Comparison of ENCODE assay signal across 19 cellular contexts in the genomic region with DNA sequence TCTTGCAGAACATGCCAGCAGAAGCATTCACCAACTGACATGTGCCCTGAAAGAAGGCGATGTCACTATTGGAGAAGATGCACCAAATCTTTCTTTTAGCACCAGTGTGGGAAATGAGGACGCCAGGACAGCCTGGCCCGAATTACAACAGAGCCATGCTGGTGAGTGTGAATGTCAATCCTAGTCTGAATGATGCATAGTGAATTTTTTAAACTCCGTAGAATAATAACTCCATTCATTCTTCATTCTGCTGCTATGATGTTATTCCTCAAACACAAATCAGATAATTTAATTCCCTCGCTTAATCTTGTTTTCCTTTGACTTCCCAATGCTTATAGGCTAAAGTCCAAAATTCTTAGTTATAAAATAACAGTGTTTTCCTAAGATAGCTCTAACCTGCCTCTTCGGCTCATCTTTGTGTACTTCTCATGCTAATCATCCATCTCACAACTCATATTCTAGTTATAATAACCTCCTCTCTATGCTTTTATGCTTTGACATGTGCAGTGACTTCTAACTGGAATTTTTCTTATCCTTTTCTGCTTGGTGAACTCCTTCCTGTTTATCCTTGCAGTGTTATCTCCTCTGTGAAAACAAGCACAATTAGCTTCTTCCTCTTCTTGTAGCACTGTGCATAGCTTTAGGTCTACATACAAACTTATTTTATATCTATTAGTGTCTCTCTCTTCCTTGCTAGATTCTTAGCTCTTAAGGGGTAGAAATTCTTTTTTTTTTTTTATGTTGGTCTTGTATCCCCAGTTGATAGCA. TPM values are rescaled to one million over a fixed set of nuclear protein-coding genes. Genes with fewer than 3 reads are reported as not detected.
A peak's percentile ranks its signal among the peaks of the same experiment; 100 is the strongest.
DNase-seq lines count a peak whose midpoint lies in the region; ATAC-seq and TF ChIP-seq lines count a peak whose summit lies in the region.
"Had no signal": no experiment of that assay in that cellular context is flagged by ENCODE, and none has a peak within 500 bp of the region (broad histone marks: within the 10 kb centered on the region; RNA-seq: fewer than 3 reads in every experiment).

No MANE protein-coding gene starts in this region.

- no peak for ATAC-seq in activated B cell treated with CpG ODN at 0.5 μM for 24 hours (ENCODE audit: low read depth)
- ATAC-seq: activated T-cell treated with anti-CD3 and anti-CD28 coated beads, Interleukin-2, amount 50 U/mL, for 4 hours; pancreas had no signal

- H3K36me3 ChIP-seq in BLaER1 treated with 17β-estradiol and CSF1 and Interleukin-3, amounts not matched to agents 10 nM and 100 nM: peaks cover 14 to 41% (median 32%) of the 10 kb centered on the region in 11 experiments; a peak in 21 of 22 replicates
- H3K36me3 ChIP-seq in Karpas-422 (ENCODE audit: insufficient read depth, low read length) (0 out of 2 replicates have a peak, but pooled peaks cover 11% of the 10 kb centered on the region), HAP-1 (replicated peaks) (peaks cover 4% of the 10 kb centered on the region; the same call in 1 of the 2 replicates)

- H3K27me3 ChIP-seq in BLaER1 treated with 17β-estradiol and CSF1 and Interleukin-3, amounts not matched to agents 10 nM and 100 nM: no peaks in the 10 kb centered on the region
- H3K27me3 ChIP-seq in Karpas-422 (ENCODE audit: low read length) (no peaks in the 10 kb centered on the region), HAP-1 (ENCODE audit: low read depth) (no peaks in the 10 kb centered on the region)
- H3K27me3 ChIP-seq: breast epithelium, heart right ventricle, pancreas, testis had no signal

- peaks cover 0 to 17% (median 4%) of the 10 kb centered on the region in 11 experiments; a peak in 7 of 22 replicates for H3K9me3 ChIP-seq in BLaER1 treated with 17β-estradiol and CSF1 and Interleukin-3, amounts not matched to agents 10 nM and 100 nM (replicated peaks in 1 of 11)
- H3K9me3 ChIP-seq in Karpas-422 (ENCODE audit: low read length) (no peaks in the 10 kb centered on the region), HAP-1 (no peaks in the 10 kb centered on the region)
- H3K9me3 ChIP-seq: breast epithelium, heart right ventricle, pancreas, testis had no signal

- H3K4me2 ChIP-seq in BLaER1 treated with 17β-estradiol and CSF1 and Interleukin-3, amounts not matched to agents 10 nM and 100 nM: peak overlapping the region; percentile 80 to 98 (median 89)
- H3K4me2 ChIP-seq in Karpas-422 (ENCODE audit: low read depth, low read length, poor library complexity, severe bottlenecking): no peak overlapping the region

- H3K4me1 ChIP-seq in BLaER1 treated with 17β-estradiol and CSF1 and Interleukin-3, amounts not matched to agents 10 nM and 100 nM: peaks cover 55 to 58% (median 58%) of the 10 kb centered on the region in 10 experiments
- H3K4me1 ChIP-seq in Karpas-422 (ENCODE audit: low read length) (peaks cover 44% of the 10 kb centered on the region), HAP-1 (no peaks in the 10 kb centered on the region)

- peak overlapping the region in 4 of 10 experiments; percentile 35 to 42 (median 38); a peak in 5 of 20 replicates for H3K4me3 ChIP-seq in BLaER1 treated with 17β-estradiol and CSF1 and Interleukin-3, amounts not matched to agents 10 nM and 100 nM
- H3K4me3 ChIP-seq in Karpas-422 (ENCODE audit: low read length) (no peak overlapping the region), HAP-1 (no peak overlapping the region)
- H3K4me3 ChIP-seq: breast epithelium, pancreas, testis had no signal

- H3K9me3 Mint-ChIP-seq in activated B cell treated with CpG ODN at 0.5 μM for 24 hours: no peaks in the 10 kb centered on the region
- H3K9me3 Mint-ChIP-seq: activated T-cell treated with anti-CD3 and anti-CD28 coated beads, Interleukin-2, amount 50 U/mL, for 4 hours had no signal

- H3K9ac ChIP-seq in BLaER1 treated with 17β-estradiol and CSF1 and Interleukin-3, amounts not matched to agents 10 nM and 100 nM: peak overlapping the region in 10 of 11 experiments; percentile 63 to 83 (median 78); a peak in 14 of 22 replicates
- no peak overlapping the region for H3K9ac ChIP-seq in Karpas-422 (ENCODE audit: low read length)

- POLR2A ChIA-PET in activated B cell treated with CpG ODN at 0.5 μM for 24 hours (lab: Charles Lee): interaction anchor here (1.2 to 2.4 kb wide), 4 partner anchors 14 to 43 kb away, joined by 3 to 24 read pairs (median 4); a partner anchor contains a TSS

- H3K4me1 Mint-ChIP-seq in activated B cell treated with CpG ODN at 0.5 μM for 24 hours: peaks cover 33% of the 10 kb centered on the region

- peak overlapping the region; percentile 60 to 97 (median 91) for H3K27ac ChIP-seq in BLaER1 treated with 17β-estradiol and CSF1 and Interleukin-3, amounts not matched to agents 10 nM and 100 nM
- H3K27ac ChIP-seq in Karpas-422 (ENCODE audit: low read length): peak overlapping the region; percentile 76
- H3K27ac ChIP-seq: breast epithelium, pancreas, testis had no signal

- peak overlapping the region; percentile 25 for H3K27ac Mint-ChIP-seq in activated B cell treated with CpG ODN at 0.5 μM for 24 hours
- H3K27ac Mint-ChIP-seq: activated naive CD8-positive, alpha-beta T cell treated with anti-CD3 and anti-CD28 coated beads for 36 hours had no signal

- H3K27me3 Mint-ChIP-seq in activated B cell treated with CpG ODN at 0.5 μM for 24 hours: no peaks in the 10 kb centered on the region
- H3K27me3 Mint-ChIP-seq: activated naive CD8-positive, alpha-beta T cell treated with anti-CD3 and anti-CD28 coated beads for 36 hours had no signal

- no peak overlapping the region for H3K4me3 Mint-ChIP-seq in activated B cell treated with CpG ODN at 0.5 μM for 24 hours
- H3K4me3 Mint-ChIP-seq: activated naive CD8-positive, alpha-beta T cell treated with anti-CD3 and anti-CD28 coated beads for 36 hours; activated T-cell treated with anti-CD3 and anti-CD28 coated beads, Interleukin-2, amount 50 U/mL, for 4 hours had no signal

- no peak for DNase-seq in Karpas-422
- no peak for DNase-seq in activated B cell treated with CpG ODN at 0.5 μM for 24 hours
- DNase-seq in medulla oblongata (ENCODE audit: extremely low spot score): peak; percentile 40
- no peak for DNase-seq in HAP-1 (ENCODE audit: low spot score in 2 of 2)
- no peak for DNase-seq in NCI-H774 (lab: John Stamatoyannopoulos, UW)
- no peak for DNase-seq in HuH-7.5 (ENCODE audit: low spot score)
- no peak for DNase-seq in A172 (ENCODE audit: low spot score)
- DNase-seq: activated CD4-positive, alpha-beta T cell treated with anti-CD3 and anti-CD28 coated beads, Interleukin-2, amount 50 U/mL, for 48 hours; activated naive CD8-positive, alpha-beta T cell treated with anti-CD3 and anti-CD28 coated beads for 36 hours; activated T-cell treated with anti-CD3 and anti-CD28 coated beads, Interleukin-2, amount 50 U/mL, for 4 hours; DMS53; heart right ventricle; kidney; NCI-H146; pancreas; SHP77 treated with DMSO at 0.1 percent for 48 hours; testis had no signal

- H3K36me3 Mint-ChIP-seq in activated B cell treated with CpG ODN at 0.5 μM for 24 hours (ENCODE audit: low read depth): peaks cover 35% of the 10 kb centered on the region

- H2AFZ ChIP-seq in Karpas-422 (ENCODE audit: low read length): no peak overlapping the region

- H3K79me2 ChIP-seq in Karpas-422 (ENCODE audit: low read length): peaks cover 50% of the 10 kb centered on the region

- TF ChIP-seq CTCF in activated B cell treated with CpG ODN at 0.5 μM for 24 hours (IDR thresholded peaks at IDR 0.05): no peak

- in situ Hi-C loops in HAP-1 (cut with MboI; ENCODE audit: low sequenced_read_pairs): no loop called here

- H4K20me1 ChIP-seq in BLaER1 treated with 17β-estradiol and CSF1 and Interleukin-3, amounts not matched to agents 10 nM and 100 nM: no peaks in the 10 kb centered on the region
- H4K20me1 ChIP-seq in Karpas-422 (ENCODE audit: insufficient read depth, low read depth, low read length): no peaks in the 10 kb centered on the region

- intact Hi-C loops in activated B cell treated with CpG ODN at 0.5 μM for 24 hours (cut with micrococcal nuclease): no loop called here

- CTCF ChIA-PET in activated B cell treated with CpG ODN at 0.5 μM for 24 hours (lab: Charles Lee): no interaction called here

- no peaks in the 10 kb centered on the region for H3K9me2 ChIP-seq in Karpas-422 (replicated peaks; ENCODE audit: insufficient read depth, low read length)

RNA-seq across cellular contexts. Expression of a gene that starts 14.4 kb away (rescaled TPM):
- 36.6 and 41.0 TPM in 2 replicates for total RNA-seq in Karpas-422 (2014; rRNA removed; shearing (Covaris generic); ENCODE audit: low replicate concordance)
- total RNA-seq in activated B cell treated with CpG ODN at 0.5 μM for 24 hours: 33.4 and 41.2 TPM in 2 replicates
- total RNA-seq in A172 (2014; rRNA removed; shearing (Covaris generic)): 40.9 and 65.9 TPM in 2 replicates

RNA-seq across cellular contexts. Expression of a gene that starts 15.2 kb away (rescaled TPM):
- 87.3 and 124 TPM in 2 replicates for total RNA-seq in Karpas-422 (2014; rRNA removed; shearing (Covaris generic); ENCODE audit: low replicate concordance)
- total RNA-seq in activated B cell treated with CpG ODN at 0.5 μM for 24 hours: 74.3 and 91.9 TPM in 2 replicates
- total RNA-seq in A172 (2014; rRNA removed; shearing (Covaris generic)): 139 and 179 TPM in 2 replicates
